Comparison of ENCODE assay signal across 15 cellular contexts in genomic region chr3:24137354-24137753, GRCh38.
DNase-seq lines count a peak whose midpoint lies in the region; ATAC-seq and TF ChIP-seq lines count a peak whose summit lies in the region.
"Had no signal": no experiment of that assay in that cellular context is flagged by ENCODE, and none has a peak within 500 bp of the region (broad histone marks: within the 10 kb centered on the region; RNA-seq: fewer than 3 reads in every experiment).

No MANE protein-coding gene starts in this region.

- intact Hi-C loops in MCF 10A (cut with micrococcal nuclease) (no loop called here), breast epithelium (cut with DNase I; ENCODE audit: low total_unique reads) (no loop called here), gastrocnemius medialis (cut with DNase I; ENCODE audit: low total_unique reads) (loop anchor here (10.0 kb wide), 1 partner anchor 357 kb away; the partner anchor contains the start of gene THRB)

- H4K20me1 ChIP-seq in hepatocyte (ENCODE audit: insufficient read depth, poor library complexity, severe bottlenecking): no peaks in the 10 kb centered on the region

- no peaks in the 10 kb centered on the region for H3K4me1 ChIP-seq in breast epithelium
- peaks cover 36% of the 10 kb centered on the region for H3K4me1 ChIP-seq in hepatocyte (ENCODE audit: insufficient read depth)
- peaks cover 35 to 42% of the 10 kb centered on the region in 2 donors for H3K4me1 ChIP-seq in gastrocnemius medialis
- H3K4me1 ChIP-seq: BE2C, HAP-1 had no signal

- peak overlapping the region; percentile 81 for H3K27ac Mint-ChIP-seq in MCF 10A (ENCODE audit: low read depth, unreplicated experiment)
- H3K27ac Mint-ChIP-seq: CD4-positive, alpha-beta memory T cell had no signal

- BruUV-seq in MCF 10A (replicated peaks; lab: Mats Ljungman, UMichigan): no TSS peak

- no peak for ATAC-seq in gastrocnemius medialis
- no peak for ATAC-seq in GM18861 (IDR thresholded peaks at IDR 0.05; ENCODE audit: unreplicated experiment)
- no peak for ATAC-seq in GM18868 (IDR thresholded peaks at IDR 0.05; ENCODE audit: unreplicated experiment)

- H3K4me3 Mint-ChIP-seq in MCF 10A (ENCODE audit: unreplicated experiment): no peak overlapping the region
- H3K4me3 Mint-ChIP-seq: CD4-positive, alpha-beta memory T cell had no signal

- H3K4me1 Mint-ChIP-seq in MCF 10A (ENCODE audit: insufficient read depth, unreplicated experiment): peaks cover 38% of the 10 kb centered on the region
- H3K4me1 Mint-ChIP-seq: CD4-positive, alpha-beta memory T cell had no signal

- TF ChIP-seq POLR2A in breast epithelium (IDR thresholded peaks at IDR 0.05) (no peak), gastrocnemius medialis (IDR thresholded peaks at IDR 0.05) (no peak)

- no peak for TF ChIP-seq CTCF in MCF 10A (IDR thresholded peaks at IDR 0.05; ENCODE audit: unreplicated experiment)
- TF ChIP-seq CTCF in breast epithelium (IDR thresholded peaks at IDR 0.05): no peak
- TF ChIP-seq CTCF in hepatocyte (IDR thresholded peaks at IDR 0.05; ENCODE audit: poor library complexity): no peak
- TF ChIP-seq CTCF in gastrocnemius medialis (IDR thresholded peaks at IDR 0.05 in 4 of 5, conservative IDR thresholded peaks at IDR 0.05 in 1 of 5): no peak

- H3K9me3 ChIP-seq in breast epithelium (no peaks in the 10 kb centered on the region), hepatocyte (ENCODE audit: low read depth) (no peaks in the 10 kb centered on the region), gastrocnemius medialis (no peaks in the 10 kb centered on the region)
- H3K9me3 ChIP-seq: BE2C, HAP-1, SJSA1 had no signal

- H3K27me3 ChIP-seq in breast epithelium (no peaks in the 10 kb centered on the region), hepatocyte (no peaks in the 10 kb centered on the region), gastrocnemius medialis (no peaks in the 10 kb centered on the region)
- H3K27me3 ChIP-seq: BE2C, SJSA1 had no signal

- peaks cover 12% of the 10 kb centered on the region for H3K36me3 Mint-ChIP-seq in MCF 10A (ENCODE audit: insufficient read depth, unreplicated experiment)
- H3K36me3 Mint-ChIP-seq: CD4-positive, alpha-beta memory T cell had no signal

- H3K4me3 ChIP-seq in breast epithelium (no peak overlapping the region), hepatocyte (no peak overlapping the region), gastrocnemius medialis (no peak overlapping the region)
- H3K4me3 ChIP-seq: HAP-1, SJSA1 had no signal

- WGBS in hepatocyte (ENCODE audit: low lambda C conversion rate, missing lambda C conversion rate): 94% methylated on average over 3 of the region's 3 CpGs

- H3K36me3 ChIP-seq in breast epithelium (no peaks in the 10 kb centered on the region), hepatocyte (replicated peaks; ENCODE audit: insufficient read depth, low read depth) (no peaks in the 10 kb centered on the region), gastrocnemius medialis (no peaks in the 10 kb centered on the region)
- H3K36me3 ChIP-seq: BE2C, HAP-1, SJSA1 had no signal

- H3K9me2 ChIP-seq in hepatocyte (replicated peaks; ENCODE audit: insufficient read depth): no peaks in the 10 kb centered on the region

- in situ Hi-C loops in gastrocnemius medialis (cut with MboI; ENCODE audit: low sequenced_read_pairs in 4 of 4) (no loop called here), KBM-7 (cut with MboI; ENCODE audit: low pct_unique_long_range_greater_than_20kb, low sequenced_read_pairs) (no loop called here)

- H3K79me2 ChIP-seq in hepatocyte: no peaks in the 10 kb centered on the region

- no peak overlapping the region for H3K4me2 ChIP-seq in hepatocyte

- no peak overlapping the region for H3K27ac ChIP-seq in breast epithelium
- H3K27ac ChIP-seq in hepatocyte: peak overlapping the region; percentile 81
- H3K27ac ChIP-seq in gastrocnemius medialis: peak overlapping the region; percentile 64 to 77 (median 72)
- H3K27ac ChIP-seq: SJSA1 had no signal

- POLR2A ChIA-PET in MCF 10A (lab: Yijun Ruan, JAX): interaction anchor here (3.0 kb wide), 1 partner anchor 9 kb away, joined by 16 read pairs; no protein-coding TSS in a partner anchor

- no peaks in the 10 kb centered on the region for H3K27me3 Mint-ChIP-seq in MCF 10A (ENCODE audit: insufficient read depth, unreplicated experiment)

- no peak for DNase-seq in MCF 10A (ENCODE audit: unreplicated experiment)
- DNase-seq in breast epithelium (ENCODE audit: low spot score in 2 of 2): no peak
- no peak for DNase-seq in hepatocyte (ENCODE audit: low spot score)
- no peak for DNase-seq in gastrocnemius medialis
- no peak for DNase-seq in NCI-H146 treated with DMSO at 0.1 percent for 48 hours (lab: John Stamatoyannopoulos, UW; ENCODE audit: unreplicated experiment)
- no peak for DNase-seq in KBM-7
- DNase-seq: 8988T; BE2C; CD4-positive, alpha-beta memory T cell; GF-D8; NCI-H187 treated with DMSO at 0.1 percent for 48 hours had no signal

- H3K9me3 Mint-ChIP-seq in MCF 10A (ENCODE audit: unreplicated experiment): no peaks in the 10 kb centered on the region

- CTCF ChIA-PET in MCF 10A (lab: Yijun Ruan, JAX): interaction anchor here (0.6 kb wide), 1 partner anchor 102 kb away, joined by 3 read pairs; no protein-coding TSS in a partner anchor

- no peak overlapping the region for H2AFZ ChIP-seq in hepatocyte

Comparison
In these comparisons a context has a peak if more than half of its experiments do, and no peak if none do; other contexts are left out.
1. H3K27ac ChIP-seq: peak in hepatocyte (single experiment) and gastrocnemius medialis (4 of 4); none in breast epithelium (0 of 2).